ENCODE assay signal across 18 cellular contexts in genomic region chr11:48033918-48034341, GRCh38. TPM values are rescaled to one million over a fixed set of nuclear protein-coding genes. Genes with fewer than 3 reads are reported as not detected.
DNase-seq lines count a peak whose midpoint lies in the region; ATAC-seq and TF ChIP-seq lines count a peak whose summit lies in the region.
"Had no signal": no experiment of that assay in that cellular context is flagged by ENCODE, and none has a peak within 500 bp of the region (broad histone marks: within the 10 kb centered on the region; RNA-seq: fewer than 3 reads in every experiment).

No MANE protein-coding gene starts in this region.

- no peak for TF ChIP-seq EP300 in suprapubic skin (IDR thresholded peaks at IDR 0.05)

- ATAC-seq in GM21786 (IDR thresholded peaks at IDR 0.05; ENCODE audit: unreplicated experiment), result no peak
- ATAC-seq: activated naive CD4-positive, alpha-beta T cell treated with anti-CD3 and anti-CD28 coated beads, Interleukin-2, amount 50 U/mL, for 72 hours had no signal

- no peak for TF ChIP-seq POLR2A in suprapubic skin (IDR thresholded peaks at IDR 0.05)
- no peak for TF ChIP-seq POLR2A in breast epithelium (IDR thresholded peaks at IDR 0.05)
- TF ChIP-seq POLR2A in uterus (IDR thresholded peaks at IDR 0.05), result no peak

- DNase-seq in activated T-cell treated with anti-CD3 and anti-CD28 coated beads, Interleukin-2, amount 50 U/mL, for 24 hours, result no peak
- no peak for DNase-seq in activated T-cell treated with anti-CD3 and anti-CD28 coated beads for 4 hours
- DNase-seq in SKM-1 treated with dmso at 0.1 percent for 144 hours (lab: John Stamatoyannopoulos, UW; ENCODE audit: unreplicated experiment), result peak; percentile 78
- DNase-seq in cardiac septum (ENCODE audit: low spot score), result peak; percentile 69
- DNase-seq in suprapubic skin (ENCODE audit: low spot score in 2 of 2), result no peak
- DNase-seq in breast epithelium (ENCODE audit: low spot score in 2 of 2), result no peak
- DNase-seq in uterus, result no peak
- DNase-seq: activated CD4-positive, alpha-beta T cell treated with anti-CD3 and anti-CD28 coated beads for 48 hours; cerebellar nuclear complex; DMS79; NCI-H2029 treated with DMSO at 0.1 percent for 48 hours; occipital lobe had no signal

- H3K27ac Mint-ChIP-seq in activated T-cell treated with anti-CD3 and anti-CD28 coated beads, Interleukin-2, amount 50 U/mL, for 24 hours, result peak overlapping the region; percentile 24

- peaks cover 77% of the 10 kb centered on the region for H3K4me1 Mint-ChIP-seq in activated T-cell treated with anti-CD3 and anti-CD28 coated beads, Interleukin-2, amount 50 U/mL, for 24 hours (ENCODE audit: low read depth)

- peaks cover 21% of the 10 kb centered on the region for H3K36me3 Mint-ChIP-seq in activated T-cell treated with anti-CD3 and anti-CD28 coated beads, Interleukin-2, amount 50 U/mL, for 24 hours (ENCODE audit: low read depth)

- H3K4me1 ChIP-seq in suprapubic skin, result peaks cover 54% of the 10 kb centered on the region
- H3K4me1 ChIP-seq in breast epithelium, result no peaks in the 10 kb centered on the region
- H3K4me1 ChIP-seq in uterus, result no peaks in the 10 kb centered on the region

- intact Hi-C loops in cardiac septum (cut with DNase I) (no loop called here), breast epithelium (cut with DNase I; ENCODE audit: low total_unique reads) (no loop called here), uterus (cut with DNase I; ENCODE audit: low total_unique reads) (no loop called here)

- H3K4me3 Mint-ChIP-seq in activated T-cell treated with anti-CD3 and anti-CD28 coated beads, Interleukin-2, amount 50 U/mL, for 24 hours, result no peak overlapping the region

- H3K36me3 ChIP-seq in suprapubic skin (no peaks in the 10 kb centered on the region), breast epithelium (no peaks in the 10 kb centered on the region), uterus (no peaks in the 10 kb centered on the region)
- H3K36me3 ChIP-seq: vagina had no signal

- H3K9me3 ChIP-seq in suprapubic skin, result no peaks in the 10 kb centered on the region
- H3K9me3 ChIP-seq in breast epithelium, result no peaks in the 10 kb centered on the region
- H3K9me3 ChIP-seq in uterus, result no peaks in the 10 kb centered on the region
- H3K9me3 ChIP-seq: vagina had no signal

- no peak overlapping the region for H3K4me3 ChIP-seq in suprapubic skin
- H3K4me3 ChIP-seq in breast epithelium, result no peak overlapping the region
- H3K4me3 ChIP-seq in uterus, result no peak overlapping the region
- H3K4me3 ChIP-seq: lung, SK-N-MC, vagina had no signal

- H3K9me3 Mint-ChIP-seq in activated T-cell treated with anti-CD3 and anti-CD28 coated beads, Interleukin-2, amount 50 U/mL, for 24 hours, result no peaks in the 10 kb centered on the region
- H3K9me3 Mint-ChIP-seq: activated naive CD4-positive, alpha-beta T cell treated with anti-CD3 and anti-CD28 coated beads, Interleukin-2, amount 50 U/mL, for 72 hours had no signal

- no peaks in the 10 kb centered on the region for H3K27me3 Mint-ChIP-seq in activated T-cell treated with anti-CD3 and anti-CD28 coated beads, Interleukin-2, amount 50 U/mL, for 24 hours

- 54% methylated on average over 3 of the region's 3 CpGs for WGBS in suprapubic skin

- TF ChIP-seq CTCF in suprapubic skin (IDR thresholded peaks at IDR 0.05) (no peak), breast epithelium (IDR thresholded peaks at IDR 0.05) (no peak), uterus (IDR thresholded peaks at IDR 0.05) (no peak)

- H3K27me3 ChIP-seq in suprapubic skin, result no peaks in the 10 kb centered on the region
- no peaks in the 10 kb centered on the region for H3K27me3 ChIP-seq in breast epithelium
- no peaks in the 10 kb centered on the region for H3K27me3 ChIP-seq in uterus
- H3K27me3 ChIP-seq: vagina had no signal

- H3K27ac ChIP-seq in suprapubic skin (peak overlapping the region; percentile 45), breast epithelium (no peak overlapping the region), uterus (no peak overlapping the region)
- H3K27ac ChIP-seq: KMS-11, SK-N-MC, vagina had no signal

RNA-seq across cellular contexts. Expression of gene PTPRJ, which starts 53.6 kb away (rescaled TPM):
- total RNA-seq in cardiac septum (11.0 TPM), suprapubic skin (10 to 100 TPM in 3 of 4 donors, 1 to 10 TPM in 1; 4.0 to 15.5 (median 13.1) TPM), breast epithelium (10 to 100 TPM; 14.6 to 15.7 (median 14.7) TPM), uterus (10 to 100 TPM in 1 of 4 donors, 1 to 10 TPM in 3; 2.1 to 22.1 (median 7.1) TPM)

Comparison
In these comparisons a context has a peak if more than half of its experiments do, and no peak if none do; other contexts are left out.
1. DNase-seq: peak in SKM-1 treated with dmso at 0.1 percent for 144 hours (single experiment) and cardiac septum (single experiment); none in activated T-cell treated with anti-CD3 and anti-CD28 coated beads, Interleukin-2, amount 50 U/mL, for 24 hours (single experiment), activated T-cell treated with anti-CD3 and anti-CD28 coated beads for 4 hours (single experiment), suprapubic skin (0 of 2), breast epithelium (0 of 2) and uterus (0 of 2).